In the genomic region with DNA sequence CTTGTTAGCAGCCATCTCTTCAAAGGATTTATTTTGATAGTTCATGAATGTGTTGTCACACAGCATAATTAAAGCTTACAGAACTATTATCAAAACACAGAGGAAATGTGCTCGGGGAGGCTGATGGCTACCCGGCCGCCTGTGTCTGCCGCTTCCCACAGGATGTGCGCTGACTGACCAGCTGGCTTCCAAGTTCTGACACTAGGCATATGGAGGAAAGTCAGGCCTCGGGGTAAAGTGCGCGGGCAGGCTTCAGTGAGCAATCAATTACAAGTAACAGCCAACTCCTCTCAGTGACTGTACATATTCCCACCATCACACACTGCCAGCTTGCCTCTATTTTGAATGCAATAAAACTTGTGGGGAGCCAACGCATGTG, we compare ENCODE assay signal across 10 cellular contexts.
DNase-seq lines count a peak whose midpoint lies in the region; ATAC-seq and TF ChIP-seq lines count a peak whose summit lies in the region.
"Had no signal": no experiment of that assay in that cellular context is flagged by ENCODE, and none has a peak within 500 bp of the region (broad histone marks: within the 10 kb centered on the region; RNA-seq: fewer than 3 reads in every experiment).

No MANE protein-coding gene starts in this region.

- H3K36me3 ChIP-seq in BE2C (no peaks in the 10 kb centered on the region), fibroblast of lung (ENCODE audit: control insufficient read depth, insufficient read depth, low read length) (no peaks in the 10 kb centered on the region)

- peak overlapping the region; percentile 69 for H3K27ac ChIP-seq in fibroblast of lung (ENCODE audit: insufficient read depth, low read length)

- no peak for TF ChIP-seq CTCF in BE2C (IDR thresholded peaks at IDR 0.05; ENCODE audit: low read depth, low read length)
- no peak for TF ChIP-seq CTCF in fibroblast of lung (conservative IDR thresholded peaks at IDR 0.05 in 1 of 2, IDR thresholded peaks at IDR 0.05 in 1 of 2; ENCODE audit: low read depth in 1 of 2, low read length in 2 of 2)
- no peak for TF ChIP-seq CTCF in omental fat pad (IDR thresholded peaks at IDR 0.05)

- no peaks in the 10 kb centered on the region for H3K9me3 ChIP-seq in BE2C
- no peaks in the 10 kb centered on the region for H3K9me3 ChIP-seq in fibroblast of lung (ENCODE audit: control insufficient read depth, insufficient read depth, low read depth, low read length)

- peak; percentile 93 for DNase-seq in BE2C
- DNase-seq in NCI-H69 (lab: John Stamatoyannopoulos, UW) = peak; percentile 26
- DNase-seq in fibroblast of lung (ENCODE audit: low read depth in 2 of 2) = peak; percentile 78 to 98
- no peak for DNase-seq in omental fat pad (ENCODE audit: low spot score)
- DNase-seq: activated naive CD8-positive, alpha-beta T cell treated with anti-CD3 and anti-CD28 coated beads for 36 hours; stimulated activated CD4-positive, alpha-beta T cell treated with anti-CD3 and anti-CD28 coated beads, Interleukin-2, amount 100 ng/mL, for 48 hours had no signal

- ATAC-seq in omental fat pad (ENCODE audit: low FRiP score) (peak; percentile 71), HG03097 (IDR thresholded peaks at IDR 0.05; ENCODE audit: low FRiP score, unreplicated experiment) (no peak), GM18502 (IDR thresholded peaks at IDR 0.05; ENCODE audit: poor library complexity, unreplicated experiment) (no peak), HG02884 (IDR thresholded peaks at IDR 0.05; ENCODE audit: unreplicated experiment) (no peak), HG02840 (IDR thresholded peaks at IDR 0.05; ENCODE audit: low FRiP score, unreplicated experiment) (no peak)

- no peaks in the 10 kb centered on the region for H4K20me1 ChIP-seq in fibroblast of lung (ENCODE audit: control insufficient read depth, extremely low read depth, insufficient read depth, low read length)

- H2AFZ ChIP-seq in fibroblast of lung (ENCODE audit: low read length) = no peak overlapping the region

- H3K4me3 ChIP-seq in BE2C (ENCODE audit: low read depth, low read length) (peak overlapping the region; percentile 40), fibroblast of lung (replicated peaks in 1 of 4; ENCODE audit: control extremely low read depth in 1 of 4, insufficient read depth in 1 of 4, low read depth in 3 of 4, low read length in 4 of 4) (peak overlapping the region in 2 of 4 experiments; percentile 14 to 20)

- H3K9ac ChIP-seq in fibroblast of lung (ENCODE audit: insufficient read depth, low read length) = peak overlapping the region; percentile 28

- no peaks in the 10 kb centered on the region for H3K27me3 ChIP-seq in BE2C
- no peaks in the 10 kb centered on the region for H3K27me3 ChIP-seq in fibroblast of lung (ENCODE audit: control insufficient read depth, insufficient read depth, low read length)

- H3K4me1 ChIP-seq in BE2C (peaks cover 53% of the 10 kb centered on the region), fibroblast of lung (ENCODE audit: control insufficient read depth, extremely low read depth, insufficient read depth, low read length) (peaks cover 12% of the 10 kb centered on the region)

- no peaks in the 10 kb centered on the region for H3K79me2 ChIP-seq in fibroblast of lung (ENCODE audit: control insufficient read depth, insufficient read depth, low read length)

- H3K4me2 ChIP-seq in fibroblast of lung (ENCODE audit: extremely low read depth, insufficient read depth, low read length) = peak overlapping the region; percentile 77
